23 cellular contexts compared by ENCODE assay signal in the genomic region with DNA sequence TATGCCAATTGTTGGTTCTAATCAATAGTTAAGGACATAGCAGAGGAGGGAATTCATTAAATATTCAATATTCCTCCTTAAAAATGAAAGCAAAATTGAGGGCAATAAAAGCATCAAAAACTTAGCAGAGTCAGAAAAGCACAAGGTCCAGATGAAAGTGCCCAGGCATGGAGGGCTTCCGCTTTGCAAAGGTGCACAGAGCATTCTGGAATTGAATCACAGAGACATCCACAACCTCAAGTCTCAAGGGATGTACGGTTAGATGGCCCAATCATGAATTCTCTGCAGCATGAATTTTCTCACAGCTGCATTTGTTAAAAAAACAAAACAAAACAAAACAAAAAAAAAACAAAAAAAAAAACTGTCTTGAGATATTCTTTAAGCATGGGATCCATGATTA.
"Had no signal": no experiment of that assay in that cellular context is flagged by ENCODE, and none has a peak within 500 bp of the region (broad histone marks: within the 10 kb centered on the region; RNA-seq: fewer than 3 reads in every experiment).

No MANE protein-coding gene starts in this region.

- H3K4me1 ChIP-seq: gastrocnemius medialis, psoas muscle, sigmoid colon, testis, tibial nerve, upper lobe of left lung, uterus had no signal

- ATAC-seq: gastrocnemius medialis; left lobe of liver; natural killer cell; psoas muscle; right cardiac atrium; stimulated activated memory B cell treated with anti-CD40 and anti-IgM and Interleukin-4, amounts not matched to agents 10 μg/mL and 1 μg/mL and 100 μg/mL, for 72 hours; stimulated activated naive CD8-positive, alpha-beta T cell treated with anti-CD3 and anti-CD28 coated beads, Interleukin-15, Interleukin-2, amounts not matched to agents 100 U/mL and 50 U/mL, for 24 hours had no signal

- H3K27me3 ChIP-seq: dorsolateral prefrontal cortex, gastrocnemius medialis, ovary, sigmoid colon, testis, tibial nerve, upper lobe of left lung, uterus had no signal

- H3K36me3 ChIP-seq: gastrocnemius medialis, ovary, sigmoid colon, tibial nerve, upper lobe of left lung, uterus had no signal

- H3K4me3 ChIP-seq: dorsolateral prefrontal cortex, gastrocnemius medialis, lung, ovary, psoas muscle, sigmoid colon, testis, tibial nerve, upper lobe of left lung, uterus had no signal

- H3K36me3 Mint-ChIP-seq: memory B cell; natural killer cell; stimulated activated memory B cell treated with anti-CD40 and anti-IgM and Interleukin-4, amounts not matched to agents 10 μg/mL and 1 μg/mL and 100 μg/mL, for 72 hours had no signal

- H3K27ac ChIP-seq: gastrocnemius medialis, ovary, psoas muscle, sigmoid colon, testis, tibial nerve, upper lobe of left lung, uterus had no signal

- DNase-seq: dorsolateral prefrontal cortex; effector CD4-positive, alpha-beta T cell; gastrocnemius medialis; head of caudate nucleus; natural killer cell; occipital lobe; ovary; posterior cingulate gyrus; psoas muscle; right cardiac atrium; sigmoid colon; stimulated activated CD4-positive, alpha-beta T cell treated with anti-CD3 and anti-CD28 coated beads, Interleukin-4, amount 100 ng/mL, for 4 hours; stimulated activated naive CD8-positive, alpha-beta T cell treated with anti-CD3 and anti-CD28 coated beads, Interleukin-15, Interleukin-2, amounts not matched to agents 100 U/mL and 50 U/mL, for 24 hours; substantia nigra; testis; upper lobe of left lung; uterus had no signal

- FAIRE-seq: keratinocyte had no signal

- H3K4me1 Mint-ChIP-seq: memory B cell; natural killer cell; stimulated activated memory B cell treated with anti-CD40 and anti-IgM and Interleukin-4, amounts not matched to agents 10 μg/mL and 1 μg/mL and 100 μg/mL, for 72 hours had no signal

- H3K9me3 Mint-ChIP-seq: memory B cell; stimulated activated memory B cell treated with anti-CD40 and anti-IgM and Interleukin-4, amounts not matched to agents 10 μg/mL and 1 μg/mL and 100 μg/mL, for 72 hours had no signal

- H3K27ac Mint-ChIP-seq: memory B cell; natural killer cell; stimulated activated memory B cell treated with anti-CD40 and anti-IgM and Interleukin-4, amounts not matched to agents 10 μg/mL and 1 μg/mL and 100 μg/mL, for 72 hours had no signal

- H3K27me3 Mint-ChIP-seq: memory B cell; stimulated activated memory B cell treated with anti-CD40 and anti-IgM and Interleukin-4, amounts not matched to agents 10 μg/mL and 1 μg/mL and 100 μg/mL, for 72 hours had no signal

- H3K4me3 Mint-ChIP-seq: memory B cell; natural killer cell; stimulated activated memory B cell treated with anti-CD40 and anti-IgM and Interleukin-4, amounts not matched to agents 10 μg/mL and 1 μg/mL and 100 μg/mL, for 72 hours had no signal
